In the genomic region with DNA sequence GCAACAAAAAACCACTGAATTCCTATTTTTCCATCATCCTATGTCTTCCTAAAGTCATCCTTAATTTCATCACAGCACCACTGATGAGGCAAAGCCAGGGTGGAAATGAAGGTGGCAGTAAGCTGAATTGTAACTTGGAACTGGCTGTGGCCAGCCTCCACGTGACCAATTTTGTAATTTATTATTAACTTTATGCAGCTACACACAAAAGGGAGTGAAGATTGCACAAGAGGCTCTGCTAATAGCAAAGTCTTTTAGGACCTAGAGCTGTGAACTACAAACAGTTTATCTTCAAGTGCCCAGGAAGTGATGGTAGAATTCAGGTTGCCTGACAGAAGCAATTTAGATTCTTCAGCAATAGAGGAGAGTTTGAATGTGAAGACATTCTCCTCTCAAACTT, we compare ENCODE assay signal across 9 cellular contexts.
DNase-seq lines count a peak whose midpoint lies in the region; ATAC-seq and TF ChIP-seq lines count a peak whose summit lies in the region.
"Had no signal": no experiment of that assay in that cellular context is flagged by ENCODE, and none has a peak within 500 bp of the region (broad histone marks: within the 10 kb centered on the region; RNA-seq: fewer than 3 reads in every experiment).

No MANE protein-coding gene starts in this region.

- H3K36me3 ChIP-seq in PC-3 (ENCODE audit: low read depth, low read length) = no peaks in the 10 kb centered on the region

- POLR2A ChIA-PET in PC-3 (lab: Charles Lee; ENCODE audit: unreplicated experiment) = no interaction called here

- H3F3A ChIP-seq in PC-3 (ENCODE audit: low read length, unreplicated experiment) = no peaks in the 10 kb centered on the region

- H3K4me3 Mint-ChIP-seq in stimulated activated naive CD8-positive, alpha-beta T cell treated with anti-CD3 and anti-CD28 coated beads, Interleukin-15, amount 100 ng/mL, for 72 hours = peak overlapping the region in 1 of 2 donors; percentile 9

- ATAC-seq in activated CD4-positive, CD25-positive, alpha-beta regulatory T cell treated with anti-CD3 and anti-CD28 coated beads, Interleukin-2, amount 50 U/mL, for 24 hours = peak; percentile 9 to 18
- ATAC-seq in PC-3 = no peak
- peak; percentile 25 for ATAC-seq in stimulated activated naive CD8-positive, alpha-beta T cell treated with anti-CD3 and anti-CD28 coated beads, Interleukin-15, amount 100 ng/mL, for 72 hours
- ATAC-seq in GM21526 (IDR thresholded peaks at IDR 0.05; ENCODE audit: low FRiP score, unreplicated experiment) = no peak
- no peak for ATAC-seq in HG02973 (IDR thresholded peaks at IDR 0.05; ENCODE audit: unreplicated experiment)
- ATAC-seq: Panc1 had no signal

- no peaks in the 10 kb centered on the region for H3K79me2 ChIP-seq in PC-3 (ENCODE audit: low read length)

- no peak overlapping the region for H3K4me3 ChIP-seq in PC-3 (ENCODE audit: low read length)
- H3K4me3 ChIP-seq in fibroblast of the aortic adventitia (ENCODE audit: low read depth, low read length) = no peak overlapping the region

- H3K27me3 ChIP-seq in PC-3 (ENCODE audit: low read length) = no peaks in the 10 kb centered on the region

- H3K27me3 Mint-ChIP-seq in stimulated activated naive CD8-positive, alpha-beta T cell treated with anti-CD3 and anti-CD28 coated beads, Interleukin-15, amount 100 ng/mL, for 72 hours = peaks cover 23% of the 10 kb centered on the region

- CTCF ChIA-PET in PC-3 (lab: Charles Lee) = no interaction called here

- H3K9me3 ChIP-seq in PC-3 (ENCODE audit: low read length) = no peaks in the 10 kb centered on the region

- peak overlapping the region in 1 of 2 donors; percentile 72 for H3K27ac Mint-ChIP-seq in stimulated activated naive CD8-positive, alpha-beta T cell treated with anti-CD3 and anti-CD28 coated beads, Interleukin-15, amount 100 ng/mL, for 72 hours

- no peak overlapping the region for H3K4me2 ChIP-seq in PC-3 (ENCODE audit: low read length)

- no TSS peak for BruUV-seq in PC-3 (replicated peaks; lab: Mats Ljungman, UMichigan)

- peaks cover 3 to 8% of the 10 kb centered on the region in 2 donors for H3K9me3 Mint-ChIP-seq in stimulated activated naive CD8-positive, alpha-beta T cell treated with anti-CD3 and anti-CD28 coated beads, Interleukin-15, amount 100 ng/mL, for 72 hours

- intact Hi-C loops in PC-3 (cut with micrococcal nuclease) = no loop called here

- TF ChIP-seq CTCF in PC-3 (conservative IDR thresholded peaks at IDR 0.05; ENCODE audit: low read depth, low read length) (no peak), fibroblast of the aortic adventitia (IDR thresholded peaks at IDR 0.05; ENCODE audit: insufficient read depth, low read length) (no peak)

- no peaks in the 10 kb centered on the region for H3K9me2 ChIP-seq in PC-3 (replicated peaks; ENCODE audit: low read length)

- H2AFZ ChIP-seq in PC-3 (ENCODE audit: low read length) = 0 out of 2 replicates have a peak overlapping the region, but pooled peaks have one; percentile 9

- peaks cover 74% of the 10 kb centered on the region for H3K4me1 Mint-ChIP-seq in stimulated activated naive CD8-positive, alpha-beta T cell treated with anti-CD3 and anti-CD28 coated beads, Interleukin-15, amount 100 ng/mL, for 72 hours

- DNase-seq in activated CD4-positive, CD25-positive, alpha-beta regulatory T cell treated with anti-CD3 and anti-CD28 coated beads, Interleukin-2, amount 50 U/mL, for 72 hours = no peak
- DNase-seq in PC-3 (no peak), fibroblast of the aortic adventitia (ENCODE audit: low read depth) (peak; percentile 55), HuH-7 (ENCODE audit: low spot score) (no peak)
- no peak for DNase-seq in stimulated activated naive CD8-positive, alpha-beta T cell treated with anti-CD3 and anti-CD28 coated beads, Interleukin-15, amount 100 ng/mL, for 72 hours

- H3K4me1 ChIP-seq in PC-3 (ENCODE audit: insufficient read depth, low read length) = peaks cover 27% of the 10 kb centered on the region

- no peak overlapping the region for H3K9ac ChIP-seq in PC-3 (ENCODE audit: low read length)

- H3K27ac ChIP-seq in PC-3 (ENCODE audit: low read length) = no peak overlapping the region

- no peaks in the 10 kb centered on the region for H4K20me1 ChIP-seq in PC-3 (ENCODE audit: low read length)

Comparison
In these comparisons a context has a peak if more than half of its experiments do, and no peak if none do; other contexts are left out.
1. ATAC-seq: peak in activated CD4-positive, CD25-positive, alpha-beta regulatory T cell treated with anti-CD3 and anti-CD28 coated beads, Interleukin-2, amount 50 U/mL, for 24 hours (2 of 2) and stimulated activated naive CD8-positive, alpha-beta T cell treated with anti-CD3 and anti-CD28 coated beads, Interleukin-15, amount 100 ng/mL, for 72 hours (single experiment); none in PC-3 (single experiment), GM21526 (single experiment) and HG02973 (single experiment).